In the genomic region with DNA sequence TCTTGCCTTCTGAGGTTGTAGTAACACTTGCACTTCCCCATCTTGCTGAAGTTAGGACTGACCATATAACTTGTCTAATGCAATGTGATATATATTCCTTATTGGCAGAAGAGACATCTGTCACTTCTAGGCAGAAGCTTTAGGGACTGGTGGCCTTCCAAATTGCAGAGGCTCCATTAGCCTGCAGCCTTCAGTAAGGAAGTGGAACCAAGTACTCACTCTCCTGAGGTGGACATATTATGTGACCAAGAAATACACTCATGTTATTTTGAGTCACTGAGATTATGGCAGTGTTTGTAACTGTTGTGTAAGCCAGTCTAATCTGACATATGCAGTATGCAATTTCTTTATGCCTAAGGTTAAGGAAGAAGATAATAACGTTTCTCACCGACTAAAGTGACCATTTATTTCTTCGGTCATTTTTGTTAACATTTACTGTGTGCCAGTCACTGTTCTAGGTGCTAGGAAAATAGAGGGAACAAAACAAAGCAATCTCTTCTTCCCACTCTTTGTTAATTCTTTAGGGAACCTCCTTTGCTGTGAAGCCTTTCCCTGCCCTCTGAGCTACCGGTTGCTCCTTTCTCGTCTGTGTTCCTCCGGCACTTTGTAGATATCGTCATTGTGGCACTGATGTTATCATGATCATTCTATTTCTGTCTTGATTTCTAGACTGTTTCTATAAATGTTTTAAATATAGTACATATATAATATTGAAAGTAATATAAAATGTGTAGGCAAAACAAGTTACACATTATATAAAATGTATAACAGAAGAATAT, we compare ENCODE assay signal across 18 cellular contexts. TPM values are rescaled to one million over a fixed set of nuclear protein-coding genes. Genes with fewer than 3 reads are reported as not detected.
DNase-seq lines count a peak whose midpoint lies in the region; ATAC-seq, FAIRE-seq and TF ChIP-seq lines count a peak whose summit lies in the region.
"Had no signal": no experiment of that assay in that cellular context is flagged by ENCODE, and none has a peak within 500 bp of the region (broad histone marks: within the 10 kb centered on the region; RNA-seq: fewer than 3 reads in every experiment).

No MANE protein-coding gene starts in this region.

- H3K4me2 ChIP-seq in K562 (ENCODE audit: insufficient read depth, low read length) (peak overlapping the region; percentile 49), smooth muscle cell (no peak overlapping the region)
- H3K4me2 ChIP-seq: BLaER1 treated with 17β-estradiol and CSF1 and Interleukin-3, amounts not matched to agents 10 nM and 100 nM; SK-N-SH had no signal

- H3F3A ChIP-seq in smooth muscle cell (ENCODE audit: low read depth), result no peaks in the 10 kb centered on the region

- WGBS in K562 (ENCODE audit: insufficient coverage, low coverage, missing lambda C conversion rate), result 3% methylated on average over 7 of the region's 7 CpGs
- WGBS in smooth muscle cell (ENCODE audit: low lambda C conversion rate), result 90% methylated on average over 7 of the region's 7 CpGs

- BruUV-seq in K562 (replicated peaks; lab: Mats Ljungman, UMichigan), result no TSS peak

- TF ChIP-seq CTCF in K562 (IDR thresholded peaks at IDR 0.05 in 2 of 3, conservative IDR thresholded peaks at IDR 0.05 in 1 of 3; ENCODE audit: insufficient read depth in 2 of 3, low read depth in 1 of 3, low read length in 3 of 3) (no peak), smooth muscle cell (IDR thresholded peaks at IDR 0.05; ENCODE audit: borderline replicate concordance, insufficient read depth, poor library complexity, severe bottlenecking) (no peak)

- peaks cover 3 to 36% of the 10 kb centered on the region in 2 experiments; a peak in 4 of 5 replicates for H3K4me1 ChIP-seq in K562 (replicated peaks in 1 of 2; ENCODE audit: control insufficient read depth in 2 of 2, insufficient read depth in 2 of 2, low read length in 2 of 2)
- H3K4me1 ChIP-seq in smooth muscle cell (ENCODE audit: low read depth), result no peaks in the 10 kb centered on the region
- H3K4me1 ChIP-seq: BLaER1 treated with 17β-estradiol and CSF1 and Interleukin-3, amounts not matched to agents 10 nM and 100 nM; Peyer's patch had no signal

- H3K79me2 ChIP-seq in K562 (ENCODE audit: control insufficient read depth, insufficient read depth, low read length) (peaks cover 97% of the 10 kb centered on the region), smooth muscle cell (ENCODE audit: low read depth) (no peaks in the 10 kb centered on the region)

- H2AFZ ChIP-seq in K562 (ENCODE audit: low read depth, low read length) (0 out of 2 replicates have a peak overlapping the region, but pooled peaks have one; percentile 9), smooth muscle cell (ENCODE audit: low read depth) (no peak overlapping the region)

- POLR2A ChIA-PET in K562 (lab: Yijun Ruan, JAX), result interaction anchor here (0.7 to 1.6 kb wide), 3 partner anchors 9 to 15 kb away, joined by 3 to 4 read pairs (median 3); no protein-coding TSS in a partner anchor

- no peak for FAIRE-seq in K562 (lab: Jason Lieb, UNC)
- no peak for FAIRE-seq in GM12891 (lab: Jason Lieb, UNC)
- FAIRE-seq: GM18507 had no signal

- H3K36me3 ChIP-seq in K562 (ENCODE audit: control insufficient read depth, insufficient read depth, low read length) (peaks cover under 1% of the 10 kb centered on the region; the same call in 2 of the 3 replicates), smooth muscle cell (ENCODE audit: low read depth) (no peaks in the 10 kb centered on the region)
- H3K36me3 ChIP-seq: BLaER1 treated with 17β-estradiol and CSF1 and Interleukin-3, amounts not matched to agents 10 nM and 100 nM; Peyer's patch had no signal

- in situ Hi-C loops in K562 (cut with MboI), result no loop called here

- TF ChIP-seq POLR2A in K562 (conservative IDR thresholded peaks at IDR 0.05), result no peak
- TF ChIP-seq POLR2A in GM12891 (IDR thresholded peaks at IDR 0.05; ENCODE audit: low read depth, low read length), result no peak

- ATAC-seq in K562, result peak; percentile 70
- ATAC-seq in HG02610 (IDR thresholded peaks at IDR 0.05; ENCODE audit: unreplicated experiment), result no peak
- ATAC-seq in GM21381 (IDR thresholded peaks at IDR 0.05; ENCODE audit: unreplicated experiment), result no peak

- H3K4me3 ChIP-seq in K562 (no peak overlapping the region), smooth muscle cell (no peak overlapping the region)
- H3K4me3 ChIP-seq: BLaER1 treated with 17β-estradiol and CSF1 and Interleukin-3, amounts not matched to agents 10 nM and 100 nM; Peyer's patch had no signal

- no peak; the same call in 1 of the 2 replicates for TF ChIP-seq EP300 in K562 (IDR thresholded peaks at IDR 0.05; ENCODE audit: low read length)

- H3K9me1 ChIP-seq in K562 (ENCODE audit: control insufficient read depth, insufficient read depth, low read length), result no peaks in the 10 kb centered on the region

- no peak; a peak in 1 of 4 replicates for TF ChIP-seq RAD21 in K562 (CRISPR knock-in tag; conservative IDR thresholded peaks at IDR 0.05 in 1 of 2, IDR thresholded peaks at IDR 0.05 in 1 of 2)

- H4K20me1 ChIP-seq in K562 (replicated peaks; ENCODE audit: control insufficient read depth, insufficient read depth, low read length) (0 out of 2 replicates have a peak, but pooled peaks cover 7% of the 10 kb centered on the region), smooth muscle cell (ENCODE audit: low read depth) (no peaks in the 10 kb centered on the region)
- H4K20me1 ChIP-seq: BLaER1 treated with 17β-estradiol and CSF1 and Interleukin-3, amounts not matched to agents 10 nM and 100 nM had no signal

- CTCF ChIA-PET in K562 (lab: Yijun Ruan, JAX; ENCODE audit: low intra/inter-chr PET ratio), result no interaction called here

- H3K27me3 ChIP-seq in K562 (ENCODE audit: control insufficient read depth in 2 of 2, insufficient read depth in 2 of 2, low read length in 2 of 2), result no peaks in the 10 kb centered on the region
- no peaks in the 10 kb centered on the region for H3K27me3 ChIP-seq in smooth muscle cell (ENCODE audit: low read depth)
- H3K27me3 ChIP-seq: BLaER1 treated with 17β-estradiol and CSF1 and Interleukin-3, amounts not matched to agents 10 nM and 100 nM; Peyer's patch had no signal

- intact Hi-C loops in K562 (cut with micrococcal nuclease), result loop anchor here (5.0 kb wide), 1 partner anchor 69 kb away; no protein-coding TSS in a partner anchor

- H3K27ac ChIP-seq in K562 (ENCODE audit: extremely low read depth, low read depth, low read length) (peak overlapping the region; percentile 51), smooth muscle cell (ENCODE audit: low read depth) (no peak overlapping the region)
- H3K27ac ChIP-seq: BLaER1 treated with 17β-estradiol and CSF1 and Interleukin-3, amounts not matched to agents 10 nM and 100 nM; Peyer's patch had no signal

- peak overlapping the region in 1 of 2 experiments; percentile 28; a peak in 2 of 4 replicates for H3K9ac ChIP-seq in K562 (ENCODE audit: insufficient read depth in 1 of 2, low read depth in 2 of 2, low read length in 2 of 2)
- H3K9ac ChIP-seq in smooth muscle cell (ENCODE audit: low read depth), result no peak overlapping the region
- H3K9ac ChIP-seq: BLaER1 treated with 17β-estradiol and CSF1 and Interleukin-3, amounts not matched to agents 10 nM and 100 nM; SK-N-SH had no signal

- DNase-seq in CD1c-positive myeloid dendritic cell (ENCODE audit: extremely low spot score), result peak; percentile 42
- DNase-seq in MV-4-11 (lab: John Stamatoyannopoulos, UW), result peak; percentile 87
- peak; percentile 14 for DNase-seq in RKO (ENCODE audit: low spot score)
- DNase-seq in K562 (ENCODE audit: extremely low read depth in 1 of 4, low spot score in 3 of 4), result peak in 1 of 4 experiments; percentile 59
- DNase-seq in GM12891 (ENCODE audit: insufficient read length, low spot score), result no peak
- DNase-seq in smooth muscle cell (lab: John Stamatoyannopoulos, UW; ENCODE audit: unreplicated experiment), result no peak
- DNase-seq: DMS79 treated with DMSO at 0.1 percent for 48 hours, KG1, NCI-H1105, NCI-H187, NCI-H526 treated with DMSO at 0.1 percent for 48 hours, Peyer's patch, SHP77, SK-N-SH had no signal

- no peaks in the 10 kb centered on the region for H3K9me3 ChIP-seq in K562 (replicated peaks; ENCODE audit: control insufficient read depth, insufficient read depth, low read depth, low read length)
- H3K9me3 ChIP-seq in smooth muscle cell (replicated peaks; ENCODE audit: low read depth), result no peaks in the 10 kb centered on the region
- H3K9me3 ChIP-seq: BLaER1 treated with 17β-estradiol and CSF1 and Interleukin-3, amounts not matched to agents 10 nM and 100 nM; Peyer's patch; SK-N-SH had no signal

TF ChIP-seq in K562, 482 proteins besides CTCF, POLR2A, EP300 and RAD21 (continues in another document):
- no peak for TF ChIP-seq U2AF1 (optimal IDR thresholded peaks at IDR 0.05; ENCODE audit: low read depth, low read length)
- TF ChIP-seq POLR3G (IDR thresholded peaks at IDR 0.05; ENCODE audit: extremely low read depth, insufficient read length, insufficient replicate concordance), result no peak
- peak; percentile 46; the same call in 1 of the 2 replicates for TF ChIP-seq ZEB2 (IDR thresholded peaks at IDR 0.05)

TF ChIP-seq in GM12891, 5 proteins besides CTCF, POLR2A, EP300 and RAD21:
- no peak for TF ChIP-seq TAF1 (IDR thresholded peaks at IDR 0.05; ENCODE audit: low read depth, low read length)
- no peak for TF ChIP-seq POU2F2 (IDR thresholded peaks at IDR 0.05; ENCODE audit: low read depth, low read length)
- no peak for TF ChIP-seq POLR2AphosphoS5 (IDR thresholded peaks at IDR 0.05; ENCODE audit: low read depth, low read length)
TF ChIP-seq in GM12891: peak in this region for 0.

RNA-seq across cellular contexts. Expression of gene HBP1, which starts 52.9 kb away (rescaled TPM):
- 92.0 and 187 TPM in 2 replicates for total RNA-seq in K562 (2011; cell fraction: chromatin; rRNA removed; ENCODE audit: low replicate concordance)
- 33.9 and 45.5 TPM in 2 replicates for total RNA-seq in K562 (2011; cell fraction: nucleolus; rRNA removed)
- 81.3 and 111 TPM in 2 replicates for total RNA-seq in K562 (2011; cell fraction: nucleoplasm; rRNA removed)
- total RNA-seq in K562 (2014; rRNA removed), result 21.2 and 22.6 TPM in 2 replicates
- 31.5 and 41.4 TPM in 2 replicates for total RNA-seq in K562 (2014; rRNA removed; fragmentation: Illumina TruSeq; extraction: Trizol)
- 16.2 and 18.7 TPM in 2 replicates for total RNA-seq in K562 (2015; rRNA removed; fragmentation: Illumina TruSeq; extraction: Trizol)
- 22.9 and 27.0 TPM in 2 replicates for total RNA-seq in K562 (2021)
- 43.4 and 59.9 TPM in 2 replicates for polyA plus RNA-seq in K562 (2011; rRNA removed)
- polyA plus RNA-seq in K562 (2011; cell fraction: cytosol; rRNA removed), result 17.5 and 26.0 TPM in 2 replicates
- 35.1 and 41.0 TPM in 2 replicates for polyA plus RNA-seq in K562 (2011; cell fraction: nucleus; rRNA removed)
- 35.6 and 44.8 TPM in 2 replicates for polyA plus RNA-seq in K562 (2012)
- polyA plus RNA-seq in K562 (2014; fragmentation: Illumina TruSeq; extraction: Trizol), result 24.1 and 30.7 TPM in 2 replicates
- polyA plus RNA-seq in K562 (2014; fragmentation: Nextera tagmentation; extraction: Ambion mirVana), result 10 to 100 TPM; 37.9 to 44.9 TPM
- polyA plus RNA-seq in K562 (2014; rRNA removed), result 16.5 and 20.3 TPM in 2 replicates
- 90.1 and 96.8 TPM in 2 replicates for polyA minus RNA-seq in K562 (2011; rRNA and poly(A)+ RNA removed)
- polyA minus RNA-seq in K562 (2011; cell fraction: cytosol; rRNA and poly(A)+ RNA removed), result 16.4 and 22.4 TPM in 2 replicates
- polyA minus RNA-seq in K562 (2011; cell fraction: nucleus; rRNA and poly(A)+ RNA removed), result 35.4 and 48.2 TPM in 2 replicates
- polyA plus RNA-seq in GM12891 (2012; ENCODE audit: low read depth, missing spikeins), result 9.1 TPM
- total RNA-seq in smooth muscle cell, result 102 and 105 TPM in 2 replicates
- 57.9 and 61.2 TPM in 2 replicates for polyA plus RNA-seq in smooth muscle cell

Comparison
In these comparisons a context has a peak if more than half of its experiments do, and no peak if none do; other contexts are left out.
1. DNase-seq: peak in CD1c-positive myeloid dendritic cell (single experiment), MV-4-11 (single experiment) and RKO (single experiment); none in GM12891 (single experiment) and smooth muscle cell (single experiment).